In genomic region chr17:36183001-36183810, GRCh38 we compare ENCODE assay signal across 9 cellular contexts. TPM values are rescaled to one million over a fixed set of nuclear protein-coding genes. Genes with fewer than 3 reads are reported as not detected.
DNase-seq lines count a peak whose midpoint lies in the region; ATAC-seq and TF ChIP-seq lines count a peak whose summit lies in the region.
"Had no signal": no experiment of that assay in that cellular context is flagged by ENCODE, and none has a peak within 500 bp of the region (broad histone marks: within the 10 kb centered on the region; RNA-seq: fewer than 3 reads in every experiment).

No MANE protein-coding gene starts in this region.

- intact Hi-C loops in activated CD4-positive, alpha-beta T cell treated with anti-CD3 and anti-CD28 coated beads, Interleukin-2, amount 10 ng/mL, durations not matched to agents 24 days and 14 days (cut with micrococcal nuclease): no loop called here

- H3K9me3 ChIP-seq in adipocyte (ENCODE audit: control insufficient read depth, low read length): no peaks in the 10 kb centered on the region
- H3K9me3 ChIP-seq in right atrium auricular region: no peaks in the 10 kb centered on the region

- H3K4me3 Mint-ChIP-seq in activated CD4-positive, alpha-beta T cell treated with anti-CD3 and anti-CD28 coated beads, Interleukin-2, amount 10 ng/mL, durations not matched to agents 24 days and 14 days: no peak overlapping the region
- H3K4me3 Mint-ChIP-seq: activated naive CD8-positive, alpha-beta T cell had no signal

- H3K36me3 ChIP-seq in adipocyte (ENCODE audit: control insufficient read depth, insufficient read depth, low read length, severe bottlenecking): no peaks in the 10 kb centered on the region
- H3K36me3 ChIP-seq in right atrium auricular region: no peaks in the 10 kb centered on the region

- no peaks in the 10 kb centered on the region for H3K9me3 Mint-ChIP-seq in activated CD4-positive, alpha-beta T cell treated with anti-CD3 and anti-CD28 coated beads, Interleukin-2, amount 10 ng/mL, durations not matched to agents 24 days and 14 days

- no peaks in the 10 kb centered on the region for H3K27me3 ChIP-seq in adipocyte (replicated peaks; ENCODE audit: control insufficient read depth, insufficient read depth, low read length)
- no peaks in the 10 kb centered on the region for H3K27me3 ChIP-seq in right atrium auricular region

- H3K4me3 ChIP-seq in adipocyte (ENCODE audit: low read length) (peak overlapping the region; percentile 76), right atrium auricular region (peak overlapping the region; percentile 52 to 66)

- no peaks in the 10 kb centered on the region for H3K36me3 Mint-ChIP-seq in activated CD4-positive, alpha-beta T cell treated with anti-CD3 and anti-CD28 coated beads, Interleukin-2, amount 10 ng/mL, durations not matched to agents 24 days and 14 days (ENCODE audit: low read depth)
- H3K36me3 Mint-ChIP-seq: activated naive CD8-positive, alpha-beta T cell had no signal

- H3K4me1 ChIP-seq in adipocyte (ENCODE audit: control insufficient read depth, insufficient read depth, low read length) (no peaks in the 10 kb centered on the region), right atrium auricular region (peaks cover 0 to 18% of the 10 kb centered on the region in 2 donors)

- peak overlapping the region; percentile 33 to 52 for H3K27ac ChIP-seq in right atrium auricular region

- no peak for TF ChIP-seq CTCF in right atrium auricular region (IDR thresholded peaks at IDR 0.05)

- DNase-seq in activated CD4-positive, alpha-beta T cell treated with anti-CD3 and anti-CD28 coated beads, Interleukin-2, amount 10 ng/mL, durations not matched to agents 24 days and 14 days: peak; percentile 62
- no peak for DNase-seq in activated CD4-positive, alpha-beta T cell treated with anti-CD3 and anti-CD28 coated beads, Interleukin-2, amount 50 U/mL, for 4 hours
- DNase-seq in HuH-7 (ENCODE audit: low spot score) (peak; percentile 95), adipocyte (ENCODE audit: low read depth) (peak; percentile 95), right atrium auricular region (ENCODE audit: low spot score) (no peak), retina (peak; percentile 82)

- peaks cover 35% of the 10 kb centered on the region for H3K27me3 Mint-ChIP-seq in activated CD4-positive, alpha-beta T cell treated with anti-CD3 and anti-CD28 coated beads, Interleukin-2, amount 10 ng/mL, durations not matched to agents 24 days and 14 days

- peaks cover 3% of the 10 kb centered on the region for H3K4me1 Mint-ChIP-seq in activated CD4-positive, alpha-beta T cell treated with anti-CD3 and anti-CD28 coated beads, Interleukin-2, amount 10 ng/mL, durations not matched to agents 24 days and 14 days

- no peak overlapping the region for H3K27ac Mint-ChIP-seq in activated CD4-positive, alpha-beta T cell treated with anti-CD3 and anti-CD28 coated beads, Interleukin-2, amount 10 ng/mL, durations not matched to agents 24 days and 14 days
- H3K27ac Mint-ChIP-seq: activated naive CD8-positive, alpha-beta T cell had no signal

- H3K9ac ChIP-seq in adipocyte (ENCODE audit: low read length): peak overlapping the region; percentile 69

- no peak for ATAC-seq in HG02981 (IDR thresholded peaks at IDR 0.05; ENCODE audit: unreplicated experiment)
- no peak for ATAC-seq in HG03095 (IDR thresholded peaks at IDR 0.05; ENCODE audit: unreplicated experiment)

RNA-seq across cellular contexts. Expression of gene TBC1D3B, which starts 6.8 kb away (rescaled TPM):
- 8.9 and 9.8 TPM in 2 replicates for total RNA-seq in activated CD4-positive, alpha-beta T cell treated with anti-CD3 and anti-CD28 coated beads, Interleukin-2, amount 10 ng/mL, durations not matched to agents 24 days and 14 days
- not detected for total RNA-seq in right atrium auricular region

RNA-seq across cellular contexts. Expression of gene CCL3L1, which starts 13.4 kb away (rescaled TPM):
- total RNA-seq in activated CD4-positive, alpha-beta T cell treated with anti-CD3 and anti-CD28 coated beads, Interleukin-2, amount 10 ng/mL, durations not matched to agents 24 days and 14 days: 4.4 and 4.5 TPM in 2 replicates
- not detected for total RNA-seq in right atrium auricular region

RNA-seq across cellular contexts. Expression of gene CCL4L2, which starts 27.7 kb away (rescaled TPM):
- 11.5 and 11.9 TPM in 2 replicates for total RNA-seq in activated CD4-positive, alpha-beta T cell treated with anti-CD3 and anti-CD28 coated beads, Interleukin-2, amount 10 ng/mL, durations not matched to agents 24 days and 14 days
- total RNA-seq in right atrium auricular region: under 1 TPM in 1 of 2 donors, not detected in 1; 0.39 TPM

Comparison
In these comparisons a context has a peak if more than half of its experiments do, and no peak if none do; other contexts are left out.
1. DNase-seq: peak in activated CD4-positive, alpha-beta T cell treated with anti-CD3 and anti-CD28 coated beads, Interleukin-2, amount 10 ng/mL, durations not matched to agents 24 days and 14 days (single experiment), HuH-7 (single experiment), adipocyte (single experiment) and retina (single experiment); none in activated CD4-positive, alpha-beta T cell treated with anti-CD3 and anti-CD28 coated beads, Interleukin-2, amount 50 U/mL, for 4 hours (0 of 2) and right atrium auricular region (single experiment).